In genomic region chr3:15405448-15406050, GRCh38 we compare ENCODE assay signal across 8 cellular contexts. TPM values are rescaled to one million over a fixed set of nuclear protein-coding genes. Genes with fewer than 3 reads are reported as not detected.
DNase-seq lines count a peak whose midpoint lies in the region; ATAC-seq lines count a peak whose summit lies in the region.

No MANE protein-coding gene starts in this region.

- no peak overlapping the region for H3K4me3 ChIP-seq in skeletal muscle cell (ENCODE audit: low read depth, low read length)

- DNase-seq in DMS153 treated with DMSO at 0.1 percent for 48 hours (lab: John Stamatoyannopoulos, UW; ENCODE audit: unreplicated experiment): peak; percentile 6
- peak; percentile 53 for DNase-seq in NCI-H2171 treated with DMSO at 0.1 percent for 48 hours (lab: John Stamatoyannopoulos, UW)
- peak; percentile 67 for DNase-seq in amniotic epithelial cell (ENCODE audit: low read depth)
- no peak for DNase-seq in left ventricle myocardium superior
- DNase-seq in skeletal muscle cell (ENCODE audit: low read depth): peak; percentile 25
- no peak for DNase-seq in activated effector memory CD4-positive, alpha-beta T cell treated with anti-CD3 and anti-CD28 coated beads, Interleukin-2, amount 50 U/mL, for 16 hours

- intact Hi-C loops in left ventricle myocardium superior (cut with micrococcal nuclease): loop anchor here (5.0 to 10.0 kb wide), 2 partner anchors 141 to 203 kb away; no protein-coding TSS in a partner anchor

- peak; percentile 61 for ATAC-seq in GM21723 (IDR thresholded peaks at IDR 0.05; ENCODE audit: unreplicated experiment)
- ATAC-seq in left ventricle myocardium superior: peak; percentile 65
- no peak for ATAC-seq in HG03175 (IDR thresholded peaks at IDR 0.05; ENCODE audit: unreplicated experiment)

RNA-seq across cellular contexts. Expression of gene METTL6, which starts 21.8 kb away (rescaled TPM):
- total RNA-seq in left ventricle myocardium superior: 6.4 TPM

RNA-seq across cellular contexts. Expression of gene EAF1, which starts 21.8 kb away (rescaled TPM):
- total RNA-seq in left ventricle myocardium superior: 7.0 TPM

Comparison
In these comparisons a context has a peak if more than half of its experiments do, and no peak if none do; other contexts are left out.
1. DNase-seq: peak in DMS153 treated with DMSO at 0.1 percent for 48 hours (single experiment), NCI-H2171 treated with DMSO at 0.1 percent for 48 hours (single experiment), amniotic epithelial cell (single experiment) and skeletal muscle cell (single experiment); none in left ventricle myocardium superior (single experiment) and activated effector memory CD4-positive, alpha-beta T cell treated with anti-CD3 and anti-CD28 coated beads, Interleukin-2, amount 50 U/mL, for 16 hours (single experiment).